10 cellular contexts compared by ENCODE assay signal in genomic region chr16:11994187-11995119, GRCh38.
DNase-seq lines count a peak whose midpoint lies in the region; ATAC-seq lines count a peak whose summit lies in the region.
"Had no signal": no experiment of that assay in that cellular context is flagged by ENCODE, and none has a peak within 500 bp of the region (broad histone marks: within the 10 kb centered on the region; RNA-seq: fewer than 3 reads in every experiment).

No MANE protein-coding gene starts in this region.

- no peak overlapping the region for H3K27ac Mint-ChIP-seq in stimulated activated effector memory CD8-positive, alpha-beta T cell treated with anti-CD3 and anti-CD28 coated beads, Interleukin-12 subunit alpha, Interleukin-12 subunit beta, amount 100 ng/mL, for 72 hours
- H3K27ac Mint-ChIP-seq: activated CD4-positive, alpha-beta memory T cell treated with anti-CD3 and anti-CD28 coated beads, Interleukin-2, amount 10 ng/mL, durations not matched to agents 7 days and 5 days had no signal

- peak; percentile 42 for DNase-seq in HK-2 (ENCODE audit: unreplicated experiment)
- peak in 50 of 58 donors; percentile 1 to 86 (median 42) for DNase-seq in anterior cingulate cortex (lab: John Stamatoyannopoulos, UW)
- DNase-seq in kidney tubule cell (ENCODE audit: low spot score) = peak; percentile 87
- DNase-seq in stimulated activated effector memory CD8-positive, alpha-beta T cell treated with anti-CD3 and anti-CD28 coated beads, Interleukin-12 subunit alpha, Interleukin-12 subunit beta, amount 100 ng/mL, for 72 hours (ENCODE audit: low spot score in 2 of 2) = no peak
- DNase-seq in stimulated activated CD4-positive, alpha-beta T cell treated with anti-CD3 and anti-CD28 coated beads, Interleukin-12 subunit alpha, Interleukin-12 subunit beta, amount 100 ng/mL, for 4 hours = no peak
- DNase-seq: activated CD4-positive, alpha-beta memory T cell treated with anti-CD3 and anti-CD28 coated beads, Interleukin-2, amount 10 ng/mL, durations not matched to agents 7 days and 5 days; NCI-H226 had no signal

- ATAC-seq in stimulated activated effector memory CD8-positive, alpha-beta T cell treated with anti-CD3 and anti-CD28 coated beads, Interleukin-12 subunit alpha, Interleukin-12 subunit beta, amount 100 ng/mL, for 72 hours = peak; percentile 57
- no peak for ATAC-seq in GM21381 (IDR thresholded peaks at IDR 0.05; ENCODE audit: unreplicated experiment)
- ATAC-seq in GM18909 (IDR thresholded peaks at IDR 0.05; ENCODE audit: poor library complexity, unreplicated experiment) = no peak
- ATAC-seq in HG03439 (IDR thresholded peaks at IDR 0.05; ENCODE audit: unreplicated experiment) = no peak

- H3K36me3 Mint-ChIP-seq in stimulated activated effector memory CD8-positive, alpha-beta T cell treated with anti-CD3 and anti-CD28 coated beads, Interleukin-12 subunit alpha, Interleukin-12 subunit beta, amount 100 ng/mL, for 72 hours = no peaks in the 10 kb centered on the region

- peaks cover 11% of the 10 kb centered on the region for H3K4me1 Mint-ChIP-seq in stimulated activated effector memory CD8-positive, alpha-beta T cell treated with anti-CD3 and anti-CD28 coated beads, Interleukin-12 subunit alpha, Interleukin-12 subunit beta, amount 100 ng/mL, for 72 hours
- H3K4me1 Mint-ChIP-seq: activated CD4-positive, alpha-beta memory T cell treated with anti-CD3 and anti-CD28 coated beads, Interleukin-2, amount 10 ng/mL, durations not matched to agents 7 days and 5 days had no signal

- no peaks in the 10 kb centered on the region for H3K9me3 Mint-ChIP-seq in stimulated activated effector memory CD8-positive, alpha-beta T cell treated with anti-CD3 and anti-CD28 coated beads, Interleukin-12 subunit alpha, Interleukin-12 subunit beta, amount 100 ng/mL, for 72 hours
- H3K9me3 Mint-ChIP-seq: activated CD4-positive, alpha-beta memory T cell treated with anti-CD3 and anti-CD28 coated beads, Interleukin-2, amount 10 ng/mL, durations not matched to agents 7 days and 5 days had no signal

- no peak overlapping the region for H3K4me3 Mint-ChIP-seq in stimulated activated effector memory CD8-positive, alpha-beta T cell treated with anti-CD3 and anti-CD28 coated beads, Interleukin-12 subunit alpha, Interleukin-12 subunit beta, amount 100 ng/mL, for 72 hours
- H3K4me3 Mint-ChIP-seq: activated CD4-positive, alpha-beta memory T cell treated with anti-CD3 and anti-CD28 coated beads, Interleukin-2, amount 10 ng/mL, durations not matched to agents 7 days and 5 days had no signal

Comparison
In these comparisons a context has a peak if more than half of its experiments do, and no peak if none do; other contexts are left out.
1. DNase-seq: peak in HK-2 (single experiment), anterior cingulate cortex (50 of 58) and kidney tubule cell (single experiment); none in stimulated activated effector memory CD8-positive, alpha-beta T cell treated with anti-CD3 and anti-CD28 coated beads, Interleukin-12 subunit alpha, Interleukin-12 subunit beta, amount 100 ng/mL, for 72 hours (0 of 2) and stimulated activated CD4-positive, alpha-beta T cell treated with anti-CD3 and anti-CD28 coated beads, Interleukin-12 subunit alpha, Interleukin-12 subunit beta, amount 100 ng/mL, for 4 hours (single experiment).